Comparison of ENCODE assay signal across 20 cellular contexts in the genomic region with DNA sequence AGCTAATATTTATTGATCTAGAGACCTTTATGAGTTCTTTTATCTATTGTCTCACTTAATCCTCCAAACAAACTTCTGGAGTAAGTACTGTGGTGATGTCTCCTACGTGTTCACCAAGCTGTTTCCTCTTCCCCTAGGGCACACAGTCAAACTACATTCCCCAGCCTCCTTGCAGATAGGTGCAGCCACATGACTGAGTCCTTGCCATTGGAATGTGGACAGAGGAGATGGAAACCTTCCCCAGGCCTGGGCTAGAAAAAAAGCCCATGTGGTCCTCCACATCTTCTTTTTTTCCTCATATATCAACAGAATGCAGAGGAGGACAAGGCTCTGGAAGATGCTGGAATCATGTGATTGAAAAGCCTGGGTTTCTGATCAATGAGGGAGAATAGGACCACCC.
DNase-seq lines count a peak whose midpoint lies in the region; ATAC-seq and TF ChIP-seq lines count a peak whose summit lies in the region.
"Had no signal": no experiment of that assay in that cellular context is flagged by ENCODE, and none has a peak within 500 bp of the region (broad histone marks: within the 10 kb centered on the region; RNA-seq: fewer than 3 reads in every experiment).

No MANE protein-coding gene starts in this region.

- no peak overlapping the region for H3K4me3 ChIP-seq in CD8-positive, alpha-beta T cell (ENCODE audit: low read depth, low read length)
- H3K4me3 ChIP-seq: heart left ventricle, spleen had no signal

- ATAC-seq in esophagus mucosa (peak; percentile 46), HG03565 (IDR thresholded peaks at IDR 0.05; ENCODE audit: unreplicated experiment) (no peak)
- ATAC-seq in CD8-positive, alpha-beta T cell: no peak
- ATAC-seq: activated naive CD4-positive, alpha-beta T cell treated with anti-CD3 and anti-CD28 coated beads, Interleukin-2, amount 50 U/mL, for 72 hours; activated T-cell treated with anti-CD3 and anti-CD28 coated beads, Interleukin-2, amount 50 U/mL, for 4 hours; heart left ventricle; left ventricle myocardium superior; Panc1; WTC11 had no signal

- no peaks in the 10 kb centered on the region for H3K9me3 Mint-ChIP-seq in activated CD4-positive, alpha-beta T cell treated with anti-CD3 and anti-CD28 coated beads, Interleukin-2, amount 10 ng/mL, durations not matched to agents 24 days and 14 days
- H3K9me3 Mint-ChIP-seq in CD8-positive, alpha-beta T cell: no peaks in the 10 kb centered on the region
- H3K9me3 Mint-ChIP-seq: activated naive CD4-positive, alpha-beta T cell treated with anti-CD3 and anti-CD28 coated beads, Interleukin-2, amount 50 U/mL, for 72 hours; activated T-cell treated with anti-CD3 and anti-CD28 coated beads, Interleukin-2, amount 50 U/mL, for 4 hours; IgD-negative memory B cell; WTC11 had no signal

- no peaks in the 10 kb centered on the region for H3K27me3 Mint-ChIP-seq in activated CD4-positive, alpha-beta T cell treated with anti-CD3 and anti-CD28 coated beads, Interleukin-2, amount 10 ng/mL, durations not matched to agents 24 days and 14 days
- H3K27me3 Mint-ChIP-seq in CD8-positive, alpha-beta T cell (ENCODE audit: low read depth): no peaks in the 10 kb centered on the region

- peak; percentile 51 for DNase-seq in activated CD4-positive, alpha-beta T cell treated with anti-CD3 and anti-CD28 coated beads, Interleukin-2, amount 10 ng/mL, durations not matched to agents 24 days and 14 days
- DNase-seq in activated CD4-positive, alpha-beta T cell treated with anti-CD3 and anti-CD28 coated beads for 48 hours: no peak
- DNase-seq in M059J (ENCODE audit: low read depth): peak; percentile 70
- peak; percentile 71 for DNase-seq in renal cortical epithelial cell (ENCODE audit: low read depth)
- DNase-seq in NCI-H1105 treated with DMSO at 0.1 percent for 48 hours (lab: John Stamatoyannopoulos, UW): no peak
- DNase-seq in CD8-positive, alpha-beta T cell: no peak
- DNase-seq: activated T-cell treated with anti-CD3 and anti-CD28 coated beads, Interleukin-2, amount 50 U/mL, for 4 hours; BE2C; heart left ventricle; left ventricle myocardium superior; NCI-H187; NCI-H2227 treated with DMSO at 0.1 percent for 48 hours; SK-N-SH; spleen had no signal

- no peaks in the 10 kb centered on the region for H3K9me3 ChIP-seq in CD8-positive, alpha-beta T cell (ENCODE audit: low read length)
- H3K9me3 ChIP-seq: BE2C, heart left ventricle, SK-N-SH, spleen had no signal

- no peak overlapping the region for H3K27ac ChIP-seq in CD8-positive, alpha-beta T cell (ENCODE audit: low read depth, low read length)
- H3K27ac ChIP-seq: heart left ventricle had no signal

- no peaks in the 10 kb centered on the region for H3K36me3 ChIP-seq in CD8-positive, alpha-beta T cell (ENCODE audit: insufficient read depth, low read length)
- H3K36me3 ChIP-seq: BE2C, heart left ventricle, spleen had no signal

- intact Hi-C loops in activated CD4-positive, alpha-beta T cell treated with anti-CD3 and anti-CD28 coated beads, Interleukin-2, amount 10 ng/mL, durations not matched to agents 24 days and 14 days (cut with micrococcal nuclease): loop anchor here (5.0 kb wide), 1 partner anchor 88 kb away; no protein-coding TSS in a partner anchor
- intact Hi-C loops in CD8-positive, alpha-beta T cell (cut with DNase I, micrococcal nuclease): loop anchor here in 1 of 2 experiments (5.0 kb wide), 2 partner anchors 43 to 88 kb away; no protein-coding TSS in a partner anchor

- no peak overlapping the region for H3K4me3 Mint-ChIP-seq in activated CD4-positive, alpha-beta T cell treated with anti-CD3 and anti-CD28 coated beads, Interleukin-2, amount 10 ng/mL, durations not matched to agents 24 days and 14 days
- H3K4me3 Mint-ChIP-seq in CD8-positive, alpha-beta T cell: no peak overlapping the region
- H3K4me3 Mint-ChIP-seq: activated T-cell treated with anti-CD3 and anti-CD28 coated beads, Interleukin-2, amount 50 U/mL, for 4 hours; IgD-negative memory B cell; WTC11 had no signal

- TF ChIP-seq CTCF in CD8-positive, alpha-beta T cell (IDR thresholded peaks at IDR 0.05): no peak

- peaks cover 40% of the 10 kb centered on the region for H3K4me1 Mint-ChIP-seq in activated CD4-positive, alpha-beta T cell treated with anti-CD3 and anti-CD28 coated beads, Interleukin-2, amount 10 ng/mL, durations not matched to agents 24 days and 14 days
- H3K4me1 Mint-ChIP-seq in CD8-positive, alpha-beta T cell (ENCODE audit: low read depth): peaks cover 60% of the 10 kb centered on the region
- H3K4me1 Mint-ChIP-seq: WTC11 had no signal

- no peaks in the 10 kb centered on the region for H3K27me3 ChIP-seq in CD8-positive, alpha-beta T cell (ENCODE audit: insufficient read depth, low read length)
- H3K27me3 ChIP-seq: BE2C, heart left ventricle, spleen had no signal

- POLR2A ChIA-PET in CD8-positive, alpha-beta T cell (lab: Charles Lee): no interaction called here

- CTCF ChIA-PET in CD8-positive, alpha-beta T cell (lab: Charles Lee): no interaction called here

- no peak overlapping the region for H3K27ac Mint-ChIP-seq in activated CD4-positive, alpha-beta T cell treated with anti-CD3 and anti-CD28 coated beads, Interleukin-2, amount 10 ng/mL, durations not matched to agents 24 days and 14 days
- no peak overlapping the region for H3K27ac Mint-ChIP-seq in CD8-positive, alpha-beta T cell
- H3K27ac Mint-ChIP-seq: activated naive CD4-positive, alpha-beta T cell treated with anti-CD3 and anti-CD28 coated beads, Interleukin-2, amount 50 U/mL, for 72 hours; IgD-negative memory B cell; WTC11 had no signal

- peaks cover 51% of the 10 kb centered on the region for H3K4me1 ChIP-seq in CD8-positive, alpha-beta T cell (ENCODE audit: insufficient read depth, low read length)
- H3K4me1 ChIP-seq: BE2C had no signal

- H3K36me3 Mint-ChIP-seq in activated CD4-positive, alpha-beta T cell treated with anti-CD3 and anti-CD28 coated beads, Interleukin-2, amount 10 ng/mL, durations not matched to agents 24 days and 14 days (ENCODE audit: low read depth): peaks cover 6% of the 10 kb centered on the region
- no peaks in the 10 kb centered on the region for H3K36me3 Mint-ChIP-seq in CD8-positive, alpha-beta T cell
- H3K36me3 Mint-ChIP-seq: IgD-negative memory B cell, WTC11 had no signal

Comparison
In these comparisons a context has a peak if more than half of its experiments do, and no peak if none do; other contexts are left out.
1. DNase-seq: peak in activated CD4-positive, alpha-beta T cell treated with anti-CD3 and anti-CD28 coated beads, Interleukin-2, amount 10 ng/mL, durations not matched to agents 24 days and 14 days (single experiment), M059J (single experiment) and renal cortical epithelial cell (single experiment); none in activated CD4-positive, alpha-beta T cell treated with anti-CD3 and anti-CD28 coated beads for 48 hours (single experiment), NCI-H1105 treated with DMSO at 0.1 percent for 48 hours (single experiment) and CD8-positive, alpha-beta T cell (0 of 7).